ENCODE assay signal across 23 cellular contexts in genomic region chr2:234773764-234774409, GRCh38.
DNase-seq lines count a peak whose midpoint lies in the region; FAIRE-seq and TF ChIP-seq lines count a peak whose summit lies in the region.
"Had no signal": no experiment of that assay in that cellular context is flagged by ENCODE, and none has a peak within 500 bp of the region (broad histone marks: within the 10 kb centered on the region; RNA-seq: fewer than 3 reads in every experiment).

No MANE protein-coding gene starts in this region.

- no peaks in the 10 kb centered on the region for H3K36me3 Mint-ChIP-seq in progenitor cell of endocrine pancreas (ENCODE audit: insufficient read depth)
- H3K36me3 Mint-ChIP-seq: CD14-positive monocyte; CD4-positive, alpha-beta memory T cell had no signal

- H3K9me3 ChIP-seq in esophagus squamous epithelium, result no peaks in the 10 kb centered on the region
- H3K9me3 ChIP-seq: BE2C; BLaER1 treated with 17β-estradiol and CSF1 and Interleukin-3, amounts not matched to agents 10 nM and 100 nM had no signal

- TF ChIP-seq POLR2A in esophagus squamous epithelium (IDR thresholded peaks at IDR 0.05), result no peak

- no peak overlapping the region for H3K18ac ChIP-seq in mesendoderm (ENCODE audit: low read length)

- peak overlapping the region; percentile 45 for H3K23ac ChIP-seq in mesendoderm (ENCODE audit: low read length)

- WGBS in mesendoderm (ENCODE audit: extremely low coverage, insufficient coverage, low lambda C conversion rate), result no CpG with 5 or more reads among the region's 5 CpGs
- WGBS in esophagus squamous epithelium, 2 donors, result 68% methylated on average over 4 to 5 of the region's 5 CpGs

- TF ChIP-seq CTCF in progenitor cell of endocrine pancreas (IDR thresholded peaks at IDR 0.05; ENCODE audit: unreplicated experiment) (no peak), esophagus squamous epithelium (IDR thresholded peaks at IDR 0.05) (no peak), D721Med (IDR thresholded peaks at IDR 0.05; ENCODE audit: insufficient read depth, missing control alignments) (no peak)

- H3K27ac ChIP-seq in mesendoderm (ENCODE audit: low read depth, low read length) (no peak overlapping the region), esophagus squamous epithelium (no peak overlapping the region)
- H3K27ac ChIP-seq: 22Rv1; BLaER1 treated with 17β-estradiol and CSF1 and Interleukin-3, amounts not matched to agents 10 nM and 100 nM had no signal

- no peak overlapping the region for H2AK5ac ChIP-seq in mesendoderm (ENCODE audit: low read length)

- peak overlapping the region; percentile 16 for H3K4me3 Mint-ChIP-seq in progenitor cell of endocrine pancreas (ENCODE audit: low read depth)
- H3K4me3 Mint-ChIP-seq: CD14-positive monocyte; CD4-positive, alpha-beta memory T cell; GM23338; H9 had no signal

- H3K27me3 ChIP-seq in mesendoderm (ENCODE audit: insufficient read depth, low read length, poor library complexity) (no peaks in the 10 kb centered on the region), esophagus squamous epithelium (peaks cover 0 to 8% (median 0%) of the 10 kb centered on the region in 4 donors)
- H3K27me3 ChIP-seq: BE2C; BLaER1 treated with 17β-estradiol and CSF1 and Interleukin-3, amounts not matched to agents 10 nM and 100 nM had no signal

- no peak for FAIRE-seq in D721Med (lab: Jason Lieb, UNC)
- FAIRE-seq: A204.1, GM12878, GM19239 had no signal

- H3K4me1 Mint-ChIP-seq in progenitor cell of endocrine pancreas (ENCODE audit: low read depth), result peaks cover 14% of the 10 kb centered on the region
- H3K4me1 Mint-ChIP-seq: CD14-positive monocyte; CD4-positive, alpha-beta memory T cell had no signal

- intact Hi-C loops in esophagus squamous epithelium (cut with DNase I), result no loop called here

- peaks cover 4% of the 10 kb centered on the region for H3K9me3 Mint-ChIP-seq in progenitor cell of endocrine pancreas (ENCODE audit: low read depth)

- no peaks in the 10 kb centered on the region for H3K79me1 ChIP-seq in mesendoderm (ENCODE audit: low read length)

- no peak overlapping the region for H3K56ac ChIP-seq in mesendoderm (ENCODE audit: low read length)

- H3K4me1 ChIP-seq in mesendoderm (ENCODE audit: control insufficient read depth, low read depth, low read length), result peaks cover 14% of the 10 kb centered on the region
- no peaks in the 10 kb centered on the region for H3K4me1 ChIP-seq in esophagus squamous epithelium
- H3K4me1 ChIP-seq: BLaER1 treated with 17β-estradiol and CSF1 and Interleukin-3, amounts not matched to agents 10 nM and 100 nM had no signal

- no peak overlapping the region for H3K9ac ChIP-seq in mesendoderm (ENCODE audit: low read length)
- H3K9ac ChIP-seq: BLaER1 treated with 17β-estradiol and CSF1 and Interleukin-3, amounts not matched to agents 10 nM and 100 nM had no signal

- no peak overlapping the region for H3K4me2 ChIP-seq in mesendoderm (ENCODE audit: low read length)
- H3K4me2 ChIP-seq: BLaER1 treated with 17β-estradiol and CSF1 and Interleukin-3, amounts not matched to agents 10 nM and 100 nM; GM23338 had no signal

- H3K27ac Mint-ChIP-seq in progenitor cell of endocrine pancreas, result no peak overlapping the region
- H3K27ac Mint-ChIP-seq: CD14-positive monocyte; CD4-positive, alpha-beta memory T cell; GM23338; H9 had no signal

- peaks cover 20% of the 10 kb centered on the region for H3K27me3 Mint-ChIP-seq in progenitor cell of endocrine pancreas

- H2BK15ac ChIP-seq in mesendoderm (replicated peaks; ENCODE audit: low read depth), result no peak overlapping the region

- no peak overlapping the region for H4K5ac ChIP-seq in mesendoderm (ENCODE audit: low read length)

- no peak overlapping the region for H4K8ac ChIP-seq in mesendoderm (ENCODE audit: low read depth, low read length)

- no peaks in the 10 kb centered on the region for H3K79me2 ChIP-seq in mesendoderm (ENCODE audit: control insufficient read depth, insufficient read depth, low read length)

- no peak overlapping the region for H2BK5ac ChIP-seq in mesendoderm (ENCODE audit: low read length)

- no peak overlapping the region for H2BK120ac ChIP-seq in mesendoderm (ENCODE audit: low read depth, low read length)

- H3K36me3 ChIP-seq in mesendoderm (ENCODE audit: control insufficient read depth, insufficient read depth, low read length) (no peaks in the 10 kb centered on the region), esophagus squamous epithelium (no peaks in the 10 kb centered on the region)
- H3K36me3 ChIP-seq: BE2C; BLaER1 treated with 17β-estradiol and CSF1 and Interleukin-3, amounts not matched to agents 10 nM and 100 nM had no signal

- H3K4me3 ChIP-seq in mesendoderm (ENCODE audit: low read length) (no peak overlapping the region), esophagus squamous epithelium (no peak overlapping the region)
- H3K4me3 ChIP-seq: BLaER1 treated with 17β-estradiol and CSF1 and Interleukin-3, amounts not matched to agents 10 nM and 100 nM; GM12878; GM23338 had no signal

- peak; percentile 30 for DNase-seq in ELF-1 (ENCODE audit: low read depth, low spot score)
- peak; percentile 50 for DNase-seq in islet precursor cell
- DNase-seq in mesendoderm, result no peak
- no peak for DNase-seq in progenitor cell of endocrine pancreas (ENCODE audit: low spot score, unreplicated experiment)
- no peak for DNase-seq in esophagus squamous epithelium (lab: John Stamatoyannopoulos, UW)
- no peak for DNase-seq in D721Med (ENCODE audit: insufficient read length, low spot score)
- DNase-seq in AG08396 (ENCODE audit: low spot score), result no peak
- DNase-seq: AML-193; BE2C; Calu3; CD4-positive, alpha-beta memory T cell; COR-L47; DMS153; DND-41; GDM1; H9 had no signal

- H3K4ac ChIP-seq in mesendoderm (ENCODE audit: low read depth, low read length), result no peak overlapping the region

Comparison
In these comparisons a context has a peak if more than half of its experiments do, and no peak if none do; other contexts are left out.
1. DNase-seq: peak in ELF-1 (single experiment) and islet precursor cell (single experiment); none in mesendoderm (single experiment), progenitor cell of endocrine pancreas (single experiment), esophagus squamous epithelium (single experiment), D721Med (single experiment) and AG08396 (single experiment).